ENCODE assay signal across 15 cellular contexts in genomic region chr20:11432407-11432806, GRCh38.
A peak's percentile ranks its signal among the peaks of the same experiment; 100 is the strongest.
DNase-seq lines count a peak whose midpoint lies in the region; ATAC-seq and TF ChIP-seq lines count a peak whose summit lies in the region.
"Had no signal": no experiment of that assay in that cellular context is flagged by ENCODE, and none has a peak within 500 bp of the region (broad histone marks: within the 10 kb centered on the region; RNA-seq: fewer than 3 reads in every experiment).

No MANE protein-coding gene starts in this region.

- ATAC-seq in GM18861 (IDR thresholded peaks at IDR 0.05; ENCODE audit: unreplicated experiment): no peak
- ATAC-seq: activated naive CD4-positive, alpha-beta T cell treated with anti-CD3 and anti-CD28 coated beads, Interleukin-2, amount 50 U/mL, for 72 hours; HepG2 had no signal

- no peaks in the 10 kb centered on the region for H3K36me3 ChIP-seq in spleen
- H3K36me3 ChIP-seq: colonic mucosa had no signal

- no peak overlapping the region for H3K27ac ChIP-seq in spleen
- H3K27ac ChIP-seq: colonic mucosa had no signal

- no peaks in the 10 kb centered on the region for H3K4me1 ChIP-seq in spleen
- H3K4me1 ChIP-seq: colonic mucosa had no signal

- H3K9me3 ChIP-seq in spleen: peaks cover 0 to 24% (median 21%) of the 10 kb centered on the region in 8 donors
- H3K9me3 ChIP-seq: colonic mucosa had no signal

- CTCF ChIA-PET in AG04449 (lab: Yijun Ruan, JAX): interaction anchor here (1.5 kb wide), 1 partner anchor 11 kb away, joined by 3 read pairs; no protein-coding TSS in a partner anchor

- 61 to 76% (median 69%) methylated on average over 3 of the region's 3 CpGs for WGBS in spleen, 5 donors

- TF ChIP-seq POLR2A in spleen (IDR thresholded peaks at IDR 0.05): no peak

- H3K27me3 ChIP-seq in spleen (replicated peaks in 1 of 7): no peaks in the 10 kb centered on the region
- H3K27me3 ChIP-seq: colonic mucosa had no signal

- TF ChIP-seq CTCF in AG04449 (IDR thresholded peaks at IDR 0.05; ENCODE audit: insufficient read depth, low read length, missing control alignments) (no peak), spleen (IDR thresholded peaks at IDR 0.05 in 8 of 11, conservative IDR thresholded peaks at IDR 0.05 in 3 of 11) (no peak)

- intact Hi-C loops in cardiac septum (cut with DNase I): no loop called here
- intact Hi-C loops in spleen (cut with DNase I; ENCODE audit: low total_unique reads): no loop called here

- H3K4me3 ChIP-seq in AG04449 (ENCODE audit: low read depth, low read length) (no peak overlapping the region), spleen (no peak overlapping the region)
- H3K4me3 ChIP-seq: colonic mucosa had no signal

- POLR2A ChIA-PET in AG04449 (lab: Yijun Ruan, JAX): interaction anchor here (0.5 kb wide), 1 partner anchor 1787 kb away, joined by 3 read pairs; no protein-coding TSS in a partner anchor

- peak; percentile 81 for DNase-seq in AG04449 (ENCODE audit: low read depth, low spot score)
- peak; percentile 54 for DNase-seq in HS-27A (ENCODE audit: low read depth)
- DNase-seq in amniotic epithelial cell (ENCODE audit: low read depth): peak; percentile 80
- DNase-seq in fibroblast of the conjunctiva (ENCODE audit: low read depth): peak; percentile 30
- no peak for DNase-seq in mucosa of gallbladder (ENCODE audit: low spot score)
- no peak for DNase-seq in cardiac septum (ENCODE audit: low spot score)
- DNase-seq in spleen: no peak
- DNase-seq: activated CD4-positive, CD25-positive, alpha-beta regulatory T cell treated with anti-CD3 and anti-CD28 coated beads, Interleukin-2, amount 50 U/mL, for 72 hours; colonic mucosa; NCI-H1092; NCI-H2227 treated with DMSO at 0.1 percent for 48 hours; stimulated activated CD4-positive, alpha-beta T cell treated with anti-CD3 and anti-CD28 coated beads, Interleukin-12 subunit alpha, Interleukin-12 subunit beta, amount 100 ng/mL, for 4 hours had no signal

Comparison
In these comparisons a context has a peak if more than half of its experiments do, and no peak if none do; other contexts are left out.
1. DNase-seq: peak in AG04449 (single experiment), HS-27A (single experiment), amniotic epithelial cell (single experiment) and fibroblast of the conjunctiva (single experiment); none in mucosa of gallbladder (single experiment), cardiac septum (single experiment) and spleen (single experiment).